1 cellular context compared by ENCODE assay signal in the genomic region with DNA sequence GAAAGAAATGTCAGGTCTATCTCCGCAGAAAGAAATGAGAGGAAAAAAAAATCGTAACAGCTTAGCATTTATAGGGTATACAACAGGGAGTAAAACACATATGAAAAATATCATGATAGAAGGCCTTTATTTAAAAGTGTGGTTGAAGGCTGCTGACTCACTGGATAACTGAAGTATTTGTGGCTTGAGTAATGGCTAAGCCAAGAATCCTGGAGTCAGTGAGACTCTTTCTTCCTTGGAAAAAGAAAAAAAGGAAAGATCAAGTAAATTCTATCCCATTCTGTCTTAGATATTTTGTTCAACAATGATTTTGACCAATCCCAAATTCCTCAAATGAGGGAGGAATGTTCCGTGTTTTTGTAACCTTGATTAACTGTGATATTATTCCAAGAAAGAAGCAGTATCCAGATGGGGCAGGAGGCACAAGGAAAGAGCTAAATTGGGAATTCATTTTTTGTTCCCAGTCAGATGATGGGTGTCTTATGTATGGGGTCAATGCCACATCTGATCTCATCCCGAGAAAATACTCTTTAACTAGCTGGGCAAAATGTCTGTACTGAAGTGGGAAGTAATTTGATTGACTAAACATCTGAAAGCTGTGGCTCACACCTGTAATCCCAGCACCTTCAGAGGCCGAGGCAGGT.
A peak's percentile ranks its signal among the peaks of the same experiment; 100 is the strongest.
TF ChIP-seq lines count a peak whose summit lies in the region.

No MANE protein-coding gene starts in this region.

TF ChIP-seq in SK-N-SH, 30 proteins besides CTCF, POLR2A, EP300 and RAD21 (continued from another document):
- TF ChIP-seq, protein P1, sequence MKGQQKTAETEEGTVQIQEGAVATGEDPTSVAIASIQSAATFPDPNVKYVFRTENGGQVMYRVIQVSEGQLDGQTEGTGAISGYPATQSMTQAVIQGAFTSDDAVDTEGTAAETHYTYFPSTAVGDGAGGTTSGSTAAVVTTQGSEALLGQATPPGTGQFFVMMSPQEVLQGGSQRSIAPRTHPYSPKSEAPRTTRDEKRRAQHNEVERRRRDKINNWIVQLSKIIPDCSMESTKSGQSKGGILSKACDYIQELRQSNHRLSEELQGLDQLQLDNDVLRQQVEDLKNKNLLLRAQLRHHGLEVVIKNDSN (IDR thresholded peaks at IDR 0.05; ENCODE audit: borderline replicate concordance, low read depth), result no peak
- TF ChIP-seq MXI1 (IDR thresholded peaks at IDR 0.05; ENCODE audit: low read depth, low read length) (no peak), FOXJ3 (CRISPR knock-in tag; IDR thresholded peaks at IDR 0.05) (no peak), NRF1 (IDR thresholded peaks at IDR 0.05; ENCODE audit: low read depth, low read length) (no peak), TEAD4 (IDR thresholded peaks at IDR 0.05; ENCODE audit: borderline replicate concordance, insufficient read depth) (peak; percentile 96), NFIC (IDR thresholded peaks at IDR 0.05; ENCODE audit: borderline replicate concordance) (peak; percentile 68; the same call in 1 of the 2 replicates), EZH2phosphoT487 (IDR thresholded peaks at IDR 0.05; ENCODE audit: borderline replicate concordance, low read depth) (no peak), MAX (IDR thresholded peaks at IDR 0.05; ENCODE audit: low read depth) (no peak), FOXM1 (IDR thresholded peaks at IDR 0.05; ENCODE audit: low read depth) (peak; percentile 71; the same call in 1 of the 2 replicates), ZBTB33 (IDR thresholded peaks at IDR 0.05; ENCODE audit: borderline replicate concordance, low read depth) (no peak), POLR2AphosphoS5 (IDR thresholded peaks at IDR 0.05; ENCODE audit: low read depth, low read length) (peak; percentile 61; the same call in 1 of the 2 replicates), SMC3 (IDR thresholded peaks at IDR 0.05; ENCODE audit: low read depth, low read length) (no peak), MEF2A (IDR thresholded peaks at IDR 0.05; ENCODE audit: borderline replicate concordance, low read depth) (peak; percentile 41; the same call in 1 of the 2 replicates), ELF1 (IDR thresholded peaks at IDR 0.05) (no peak), RCOR1 (IDR thresholded peaks at IDR 0.05; ENCODE audit: low read length) (no peak), YY1 (IDR thresholded peaks at IDR 0.05; ENCODE audit: low read depth) (0 out of 2 replicates have a peak, but pooled peaks have one; percentile 33), RXRA (IDR thresholded peaks at IDR 0.05; ENCODE audit: borderline replicate concordance, low read depth) (0 out of 2 replicates have a peak, but pooled peaks have one; percentile 20)
- TF ChIP-seq, protein P2, sequence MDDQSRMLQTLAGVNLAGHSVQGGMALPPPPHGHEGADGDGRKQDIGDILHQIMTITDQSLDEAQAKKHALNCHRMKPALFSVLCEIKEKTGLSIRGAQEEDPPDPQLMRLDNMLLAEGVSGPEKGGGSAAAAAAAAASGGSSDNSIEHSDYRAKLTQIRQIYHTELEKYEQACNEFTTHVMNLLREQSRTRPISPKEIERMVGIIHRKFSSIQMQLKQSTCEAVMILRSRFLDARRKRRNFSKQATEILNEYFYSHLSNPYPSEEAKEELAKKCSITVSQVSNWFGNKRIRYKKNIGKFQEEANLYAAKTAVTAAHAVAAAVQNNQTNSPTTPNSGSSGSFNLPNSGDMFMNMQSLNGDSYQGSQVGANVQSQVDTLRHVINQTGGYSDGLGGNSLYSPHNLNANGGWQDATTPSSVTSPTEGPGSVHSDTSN (IDR thresholded peaks at IDR 0.05), result peak; percentile 72
